Comparison of ENCODE assay signal across 8 cellular contexts in genomic region chr7:122528879-122529481, GRCh38.
A peak's percentile ranks its signal among the peaks of the same experiment; 100 is the strongest.
DNase-seq lines count a peak whose midpoint lies in the region; ATAC-seq and TF ChIP-seq lines count a peak whose summit lies in the region.

No MANE protein-coding gene starts in this region.

- H3K4me2 ChIP-seq in DND-41 (ENCODE audit: insufficient read depth, low read length), result no peak overlapping the region

- H4K20me1 ChIP-seq in DND-41 (ENCODE audit: insufficient read depth, low read length), result no peaks in the 10 kb centered on the region

- BruUV-seq in Panc1 (replicated peaks; lab: Mats Ljungman, UMichigan), result no TSS peak

- H3K9ac ChIP-seq in DND-41 (ENCODE audit: low read depth, low read length), result no peak overlapping the region

- no peak overlapping the region for H3K27ac ChIP-seq in DND-41 (ENCODE audit: low read length)
- no peak overlapping the region for H3K27ac ChIP-seq in Panc1 (ENCODE audit: low read length)

- in situ Hi-C loops in Panc1 (cut with HindIII; ENCODE audit: low pct_unique_long_range_greater_than_20kb, low sequenced_read_pairs), result no loop called here

- H3K36me3 ChIP-seq in DND-41 (ENCODE audit: insufficient read depth, low read length) (no peaks in the 10 kb centered on the region), Panc1 (ENCODE audit: control insufficient read depth, insufficient read depth, low read length) (no peaks in the 10 kb centered on the region; the same call in 1 of the 2 replicates)

- H3K4me3 ChIP-seq in DND-41 (ENCODE audit: low read depth in 1 of 2, low read length in 2 of 2), result no peak overlapping the region
- H3K4me3 ChIP-seq in Panc1 (ENCODE audit: low read depth in 2 of 2, low read length in 2 of 2), result no peak overlapping the region
- H3K4me3 ChIP-seq in fibroblast of mammary gland (ENCODE audit: control insufficient read depth, low read depth, low read length), result no peak overlapping the region
- no peak overlapping the region for H3K4me3 ChIP-seq in retinal pigment epithelial cell (ENCODE audit: low read length)

- POLR2A ChIA-PET in Panc1 (lab: Charles Lee), result no interaction called here

- intact Hi-C loops in Panc1 (cut with micrococcal nuclease; ENCODE audit: unreplicated experiment), result loop anchor here (1.0 to 10.0 kb wide), 2 partner anchors 310 to 514 kb away; no protein-coding TSS in a partner anchor

- no peaks in the 10 kb centered on the region for H3K27me3 ChIP-seq in DND-41 (ENCODE audit: insufficient read depth, low read length, poor library complexity)
- no peaks in the 10 kb centered on the region for H3K27me3 ChIP-seq in Panc1 (ENCODE audit: control insufficient read depth, insufficient read depth, low read length)

- DNase-seq in DND-41, result no peak
- DNase-seq in HT-29 (ENCODE audit: low spot score), result peak; percentile 69
- DNase-seq in Panc1 (ENCODE audit: low read depth, low spot score), result peak; percentile 17
- DNase-seq in fibroblast of mammary gland (ENCODE audit: low read depth), result peak; percentile 62
- no peak for DNase-seq in retinal pigment epithelial cell (ENCODE audit: low read depth)

- H3K79me2 ChIP-seq in DND-41 (ENCODE audit: insufficient read depth, low read length), result no peaks in the 10 kb centered on the region

- CTCF ChIA-PET in Panc1 (lab: Charles Lee), result interaction anchor here (0.7 to 0.9 kb wide), 2 partner anchors 311 to 626 kb away, joined by 4 read pairs; no protein-coding TSS in a partner anchor

- H3K9me3 ChIP-seq in DND-41 (ENCODE audit: insufficient read depth, low read length, severe bottlenecking), result no peaks in the 10 kb centered on the region
- H3K9me3 ChIP-seq in Panc1 (ENCODE audit: control insufficient read depth, insufficient read depth, low read depth, low read length), result no peaks in the 10 kb centered on the region

- H3K4me1 ChIP-seq in DND-41 (ENCODE audit: insufficient read depth, low read length) (no peaks in the 10 kb centered on the region), Panc1 (ENCODE audit: control insufficient read depth, insufficient read depth, low read length) (no peaks in the 10 kb centered on the region)

- ATAC-seq in DND-41 (ENCODE audit: insufficient read depth, low read depth) (no peak), Panc1 (no peak), GM18519 (IDR thresholded peaks at IDR 0.05; ENCODE audit: low FRiP score, unreplicated experiment) (no peak), GM21526 (IDR thresholded peaks at IDR 0.05; ENCODE audit: low FRiP score, unreplicated experiment) (no peak), GM18858 (IDR thresholded peaks at IDR 0.05; ENCODE audit: unreplicated experiment) (no peak)

- TF ChIP-seq CTCF in DND-41 (IDR thresholded peaks at IDR 0.05; ENCODE audit: borderline replicate concordance, extremely low read depth, low read length, poor library complexity, severe bottlenecking) (peak; percentile 64), Panc1 (IDR thresholded peaks at IDR 0.05) (peak; percentile 50; the same call in 1 of the 2 replicates), fibroblast of mammary gland (conservative IDR thresholded peaks at IDR 0.05; ENCODE audit: control insufficient read depth, insufficient read depth, low read depth, low read length) (peak; percentile 49), retinal pigment epithelial cell (conservative IDR thresholded peaks at IDR 0.05; ENCODE audit: low read depth, low read length) (peak; percentile 35)

- no peak overlapping the region for H2AFZ ChIP-seq in DND-41 (ENCODE audit: low read depth, low read length)

Comparison
In these comparisons a context has a peak if more than half of its experiments do, and no peak if none do; other contexts are left out.
1. DNase-seq: peak in HT-29 (single experiment), Panc1 (single experiment) and fibroblast of mammary gland (single experiment); none in DND-41 (single experiment) and retinal pigment epithelial cell (single experiment).
2. Peak in every context shown above with its lines, with median percentiles within 50 percentile points of each other: CTCF ChIP-seq.